ENCODE assay signal across 1 cellular context in genomic region chr6:2439632-2440031, GRCh38.
TF ChIP-seq lines count a peak whose summit lies in the region.

No MANE protein-coding gene starts in this region.

TF ChIP-seq in IMR-90, 13 proteins besides CTCF, POLR2A, EP300 and RAD21 (continued from another document):
- TF ChIP-seq USF2 (IDR thresholded peaks at IDR 0.05; ENCODE audit: low read depth, low read length) (no peak), MAZ (IDR thresholded peaks at IDR 0.05; ENCODE audit: borderline replicate concordance, low read depth, low read length) (no peak), RCOR1 (IDR thresholded peaks at IDR 0.05; ENCODE audit: insufficient replicate concordance, low read length) (no peak), BHLHE40 (IDR thresholded peaks at IDR 0.05; ENCODE audit: low read depth, low read length) (no peak), RFX5 (IDR thresholded peaks at IDR 0.05; ENCODE audit: low read depth, low read length) (no peak), SMC3 (IDR thresholded peaks at IDR 0.05; ENCODE audit: low read depth, low read length) (no peak), CHD1 (IDR thresholded peaks at IDR 0.05; ENCODE audit: low read depth, low read length) (no peak), CEBPB (IDR thresholded peaks at IDR 0.05; ENCODE audit: low read depth, low read length) (no peak), MAFK (IDR thresholded peaks at IDR 0.05; ENCODE audit: low read depth, low read length) (no peak), NFE2L2 (IDR thresholded peaks at IDR 0.05; ENCODE audit: low read depth, low read length) (no peak), FOS (IDR thresholded peaks at IDR 0.05; ENCODE audit: low read depth, low read length) (no peak)
